In the genomic region with DNA sequence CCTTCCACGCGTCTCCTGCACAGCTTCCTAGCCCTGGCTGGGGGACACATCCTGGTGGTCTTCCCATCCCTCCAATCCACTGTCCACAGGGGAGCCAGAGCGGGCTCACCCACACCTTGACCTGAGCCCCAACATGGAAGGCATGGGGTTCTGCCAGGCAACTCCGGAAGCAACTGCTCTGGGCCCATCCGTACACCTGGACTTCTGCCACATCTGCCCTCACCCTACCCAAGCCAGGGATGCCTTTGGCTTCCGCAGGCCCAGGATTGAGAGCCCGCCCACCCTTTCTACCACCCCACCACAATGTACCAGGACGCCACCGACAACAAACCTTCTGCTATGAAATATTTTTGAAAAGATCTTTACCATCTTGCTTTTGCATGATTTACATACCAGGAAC, we compare ENCODE assay signal across 8 cellular contexts.
DNase-seq lines count a peak whose midpoint lies in the region; ATAC-seq and TF ChIP-seq lines count a peak whose summit lies in the region.
"Not testable (repeated sequence)": the region's sequence is repeated elsewhere in the genome, so short reads cannot be mapped to it uniquely, and the experiment has no call there.

No MANE protein-coding gene starts in this region.

- H2AFZ ChIP-seq in SK-N-SH (ENCODE audit: low read depth) = not testable (repeated sequence)

- H3K36me3 ChIP-seq in SK-N-SH (replicated peaks in 1 of 2; ENCODE audit: control insufficient read depth in 1 of 2, insufficient read depth in 2 of 2, low read length in 1 of 2); esophagus muscularis mucosa; sigmoid colon; upper lobe of right lung: not testable (repeated sequence)

- not testable (repeated sequence) for TF ChIP-seq CTCF in GM13976 (IDR thresholded peaks at IDR 0.05; ENCODE audit: borderline replicate concordance, control extremely low read depth, extremely low read depth, insufficient read depth, missing control alignments); SK-N-SH (IDR thresholded peaks at IDR 0.05); esophagus muscularis mucosa (IDR thresholded peaks at IDR 0.05); osteocyte (IDR thresholded peaks at IDR 0.05); sigmoid colon (IDR thresholded peaks at IDR 0.05); upper lobe of right lung (IDR thresholded peaks at IDR 0.05)

- no CpG with 5 or more reads among the region's 9 CpGs for WGBS in SK-N-SH (ENCODE audit: low lambda C conversion rate)
- no CpG with 5 or more reads among the region's 9 CpGs for WGBS in esophagus muscularis mucosa
- WGBS in sigmoid colon, 2 donors = 91 to 93% methylated on average over 7 of the region's 9 CpGs

- CTCF ChIA-PET in SK-N-SH (lab: Yijun Ruan, JAX) = not testable (repeated sequence)

- POLR2A ChIA-PET in SK-N-SH (lab: Yijun Ruan, JAX) = not testable (repeated sequence)

- not testable (repeated sequence) for H3K79me2 ChIP-seq in SK-N-SH (ENCODE audit: insufficient read depth)

- not testable (repeated sequence) for TF ChIP-seq POLR2A in esophagus muscularis mucosa (IDR thresholded peaks at IDR 0.05; ENCODE audit: low read depth); sigmoid colon (IDR thresholded peaks at IDR 0.05)

- H3K36me3 Mint-ChIP-seq in osteocyte (ENCODE audit: unreplicated experiment) = not testable (repeated sequence)

- TF ChIP-seq EP300 in SK-N-SH (IDR thresholded peaks at IDR 0.05; ENCODE audit: borderline replicate concordance in 1 of 2, low read depth in 1 of 2, low read length in 1 of 2); esophagus muscularis mucosa (IDR thresholded peaks at IDR 0.05); sigmoid colon (IDR thresholded peaks at IDR 0.05): not testable (repeated sequence)

- H3K4me3 ChIP-seq in SK-N-SH (ENCODE audit: low read depth in 2 of 2, low read length in 1 of 2); esophagus muscularis mucosa; sigmoid colon; upper lobe of right lung: not testable (repeated sequence)

- H3K27ac ChIP-seq in SK-N-SH (ENCODE audit: low read depth in 2 of 2, low read length in 1 of 2); esophagus muscularis mucosa (replicated peaks in 1 of 4); sigmoid colon; upper lobe of right lung: not testable (repeated sequence)

- intact Hi-C loops in esophagus muscularis mucosa (cut with DNase I); sigmoid colon (cut with DNase I); upper lobe of right lung (cut with DNase I): not testable (repeated sequence)

- H4K20me1 ChIP-seq in SK-N-SH (ENCODE audit: insufficient read depth) = not testable (repeated sequence)

- TF ChIP-seq RAD21 in SK-N-SH (IDR thresholded peaks at IDR 0.05; ENCODE audit: low read length) = not testable (repeated sequence)

- not testable (repeated sequence) for H3K9me2 ChIP-seq in SK-N-SH

- peak; percentile 0 for DNase-seq in AG08396 (ENCODE audit: low spot score)
- peak; percentile 1 for DNase-seq in GM13976 (ENCODE audit: low spot score)
- peak; percentile 0 for DNase-seq in SK-N-SH
- peak; percentile 37 for DNase-seq in esophagus muscularis mucosa (ENCODE audit: extremely low spot score)
- peak; percentile 68 for DNase-seq in mesenteric fat pad (ENCODE audit: low spot score)
- DNase-seq in osteocyte (ENCODE audit: extremely low spot score, unreplicated experiment) = peak; percentile 60
- peak; percentile 41 for DNase-seq in sigmoid colon
- peak; percentile 42 for DNase-seq in upper lobe of right lung

- not testable (repeated sequence) for H3K27me3 ChIP-seq in SK-N-SH (ENCODE audit: insufficient read depth); esophagus muscularis mucosa; sigmoid colon; upper lobe of right lung

- H3K9me3 Mint-ChIP-seq in osteocyte (ENCODE audit: unreplicated experiment) = peaks cover 28% of the 10 kb centered on the region

- not testable (repeated sequence) for H3K4me3 Mint-ChIP-seq in osteocyte (ENCODE audit: unreplicated experiment)

- not testable (repeated sequence) for H3K4me1 Mint-ChIP-seq in osteocyte (ENCODE audit: unreplicated experiment)

- in situ Hi-C loops in GM13976 (cut with MboI; ENCODE audit: low sequenced_read_pairs, unreplicated experiment) = loop anchor here (25.0 kb wide), 1 partner anchor 470 kb away; no protein-coding TSS in a partner anchor

- not testable (repeated sequence) for H3F3A ChIP-seq in SK-N-SH (replicated peaks; ENCODE audit: insufficient read depth)

- H3K27ac Mint-ChIP-seq in osteocyte (ENCODE audit: unreplicated experiment) = not testable (repeated sequence)

- H3K9ac ChIP-seq in SK-N-SH = not testable (repeated sequence)

- not testable (repeated sequence) for H3K27me3 Mint-ChIP-seq in osteocyte (ENCODE audit: unreplicated experiment)

- not testable (repeated sequence) for H3K9me3 ChIP-seq in SK-N-SH, esophagus muscularis mucosa, sigmoid colon, upper lobe of right lung

- not testable (repeated sequence) for H3K4me2 ChIP-seq in SK-N-SH

- H3K4me1 ChIP-seq in SK-N-SH (ENCODE audit: control insufficient read depth in 1 of 2, insufficient read depth in 2 of 2, low read depth in 1 of 2, low read length in 1 of 2); esophagus muscularis mucosa; sigmoid colon; upper lobe of right lung: not testable (repeated sequence)

- ATAC-seq in upper lobe of right lung = not testable (repeated sequence)

Comparison
In these comparisons a context has a peak if more than half of its experiments do, and no peak if none do; other contexts are left out.
1. DNase-seq: peak in every context shown above with its lines; median percentile 68 in mesenteric fat pad; 60 in osteocyte; 42 in upper lobe of right lung; 41 in sigmoid colon; 37 in esophagus muscularis mucosa; 1 in GM13976; 0 in AG08396; 0 in SK-N-SH.